Comparison of ENCODE assay signal across 8 cellular contexts in genomic region chr7:23863209-23863798, GRCh38.
DNase-seq lines count a peak whose midpoint lies in the region; ATAC-seq and TF ChIP-seq lines count a peak whose summit lies in the region.

No MANE protein-coding gene starts in this region.

- intact Hi-C loops in vagina (cut with DNase I), result no loop called here

- H3K9me3 ChIP-seq in vagina, result no peaks in the 10 kb centered on the region

- H3K36me3 ChIP-seq in vagina, result no peaks in the 10 kb centered on the region

- no peaks in the 10 kb centered on the region for H3K4me1 ChIP-seq in vagina

- DNase-seq in DMS53 treated with DMSO at 0.1 percent for 48 hours (lab: John Stamatoyannopoulos, UW; ENCODE audit: unreplicated experiment) (peak; percentile 69), HT1080 (ENCODE audit: low read depth) (peak; percentile 32), RWPE1 (ENCODE audit: low spot score) (peak; percentile 47), fibroblast of the aortic adventitia (ENCODE audit: low read depth) (peak; percentile 71), stromal cell of bone marrow (ENCODE audit: low read depth) (peak; percentile 18), vagina (ENCODE audit: extremely low spot score in 2 of 2) (no peak)
- no peak for DNase-seq in activated CD4-positive, CD25-positive, alpha-beta regulatory T cell treated with anti-CD3 and anti-CD28 coated beads, Interleukin-2, amount 50 U/mL, for 72 hours

- H3K27ac ChIP-seq in RWPE1 (no peak overlapping the region), vagina (no peak overlapping the region)

- TF ChIP-seq CTCF in RWPE1 (conservative IDR thresholded peaks at IDR 0.05; ENCODE audit: low read depth) (peak; percentile 81), fibroblast of the aortic adventitia (IDR thresholded peaks at IDR 0.05; ENCODE audit: insufficient read depth, low read length) (peak; percentile 75), vagina (IDR thresholded peaks at IDR 0.05) (peak in 1 of 3 experiments; percentile 11)

- H3K4me3 ChIP-seq in fibroblast of the aortic adventitia (ENCODE audit: low read depth, low read length), result no peak overlapping the region
- H3K4me3 ChIP-seq in vagina, result no peak overlapping the region

- POLR2A ChIA-PET in RWPE1 (lab: Yijun Ruan, JAX; ENCODE audit: low non-redundant PET), result no interaction called here

- TF ChIP-seq POLR2A in vagina (IDR thresholded peaks at IDR 0.05), result no peak

- ATAC-seq in HG03378 (IDR thresholded peaks at IDR 0.05; ENCODE audit: unreplicated experiment), result no peak

- no peaks in the 10 kb centered on the region for H3K27me3 ChIP-seq in vagina

- CTCF ChIA-PET in RWPE1 (lab: Yijun Ruan, JAX), result interaction anchor here (0.5 to 1.1 kb wide), 8 partner anchors 10 to 1208 kb away, joined by 3 to 5 read pairs (median 3); no protein-coding TSS in a partner anchor

Comparison
In these comparisons a context has a peak if more than half of its experiments do, and no peak if none do; other contexts are left out.
1. DNase-seq: peak in DMS53 treated with DMSO at 0.1 percent for 48 hours (single experiment), HT1080 (single experiment), RWPE1 (single experiment), fibroblast of the aortic adventitia (single experiment) and stromal cell of bone marrow (single experiment); none in activated CD4-positive, CD25-positive, alpha-beta regulatory T cell treated with anti-CD3 and anti-CD28 coated beads, Interleukin-2, amount 50 U/mL, for 72 hours (single experiment) and vagina (0 of 2).